29 cellular contexts compared by ENCODE assay signal in the genomic region with DNA sequence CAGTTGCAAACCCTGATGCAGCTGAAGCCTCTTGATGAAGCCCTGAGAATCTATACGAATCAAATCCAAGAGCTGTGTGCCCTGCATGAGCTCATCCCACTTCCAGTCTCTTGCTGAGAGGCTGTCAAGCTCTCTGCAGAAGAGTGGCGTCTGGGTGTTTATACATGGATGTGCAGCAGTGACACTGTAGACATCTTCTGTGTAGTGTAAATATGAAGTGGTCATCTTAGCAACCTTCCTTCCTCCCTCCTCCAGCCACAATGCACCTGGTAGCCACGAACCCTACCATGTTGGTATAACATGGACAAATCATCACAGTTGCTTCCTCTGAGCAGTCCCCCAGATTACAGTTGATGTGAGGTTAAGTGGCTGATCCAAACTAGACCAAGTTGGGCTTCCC. TPM values are rescaled to one million over a fixed set of nuclear protein-coding genes. Genes with fewer than 3 reads are reported as not detected.
"Had no signal": no experiment of that assay in that cellular context is flagged by ENCODE, and none has a peak within 500 bp of the region (broad histone marks: within the 10 kb centered on the region; RNA-seq: fewer than 3 reads in every experiment).

No MANE protein-coding gene starts in this region.

- H3K4me1 ChIP-seq: ascending aorta, SJCRH30 had no signal

- H3K36me3 ChIP-seq: ascending aorta, cardiac muscle cell, SJCRH30 had no signal

- H3K4me3 ChIP-seq: ascending aorta, cardiac muscle cell, SJCRH30, SK-N-MC had no signal

- H3K4me2 ChIP-seq: KMS-11 had no signal

- H3K9me3 ChIP-seq: ascending aorta, SJCRH30 had no signal

- ATAC-seq: activated CD4-positive, alpha-beta T cell treated with anti-CD3 and anti-CD28 coated beads for 36 hours; activated CD4-positive, CD25-positive, alpha-beta regulatory T cell treated with anti-CD3 and anti-CD28 coated beads, Interleukin-2, amount 50 U/mL, for 24 hours; activated CD8-positive, alpha-beta T cell treated with anti-CD3 and anti-CD28 coated beads, Interleukin-2, amount 10 ng/mL, durations not matched to agents 7 days and 5 days; Panc1; WTC11 had no signal

- H3K27me3 ChIP-seq: ascending aorta, cardiac muscle cell, SJCRH30 had no signal

- H3K9ac ChIP-seq: KMS-11 had no signal

- H3K27ac ChIP-seq: ascending aorta, cardiac muscle cell, KMS-11, SJCRH30, SK-N-MC had no signal

- DNase-seq: activated CD4-positive, alpha-beta T cell treated with anti-CD3 and anti-CD28 coated beads for 36 hours; activated CD4-positive, alpha-beta T cell treated with anti-CD3 and anti-CD28 coated beads, Interleukin-2, amount 10 ng/mL, durations not matched to agents 7 days and 5 days; activated CD4-positive, alpha-beta T cell treated with anti-CD3 and anti-CD28 coated beads, Interleukin-2, amount 50 U/mL, for 48 hours; activated CD8-positive, alpha-beta T cell treated with anti-CD3 and anti-CD28 coated beads, Interleukin-2, amount 10 ng/mL, durations not matched to agents 7 days and 5 days; activated gamma-delta T cell; activated naive CD4-positive, alpha-beta T cell treated with Interleukin-2 at 50 U/mL for 16 hours; activated naive CD8-positive, alpha-beta T cell treated with anti-CD3 and anti-CD28 coated beads, Interleukin-2, amount 10 ng/mL, durations not matched to agents 7 days and 5 days; activated T-cell treated with anti-CD3 and anti-CD28 coated beads, Interleukin-2, amount 50 U/mL, for 24 hours; amygdala; MM.1S; MV-4-11; NCI-H1092; NCI-H1436 treated with DMSO at 0.1 percent for 48 hours; NCI-H1694 treated with DMSO at 0.1 percent for 48 hours; NCI-H2029; NCI-H2107; NCI-H524; SHP77; SJCRH30 had no signal

RNA-seq across cellular contexts. Expression of a gene that starts 18.3 kb away (rescaled TPM):
- total RNA-seq: activated CD4-positive, alpha-beta T cell treated with anti-CD3 and anti-CD28 coated beads for 36 hours; activated CD4-positive, alpha-beta T cell treated with anti-CD3 and anti-CD28 coated beads, Interleukin-2, amount 10 ng/mL, durations not matched to agents 7 days and 5 days; activated CD8-positive, alpha-beta T cell treated with anti-CD3 and anti-CD28 coated beads, Interleukin-2, amount 10 ng/mL, durations not matched to agents 7 days and 5 days; activated naive CD8-positive, alpha-beta T cell treated with anti-CD3 and anti-CD28 coated beads, Interleukin-2, amount 10 ng/mL, durations not matched to agents 7 days and 5 days; activated T-helper 2 cell treated with anti-CD3 and anti-CD28 coated beads, Interferon-gamma antibody, Interleukin-2, Interleukin-4, amounts not matched to agents 10 μg/mL and 5 μg/mL and 100 μg/mL, durations not matched to agents 14 hours and 24 hours and 36 hours; cardiac muscle cell; chondrocyte; LHCN-M2; WTC11 had no signal
